Comparison of ENCODE assay signal across 8 cellular contexts in genomic region chr12:43758728-43759563, GRCh38. TPM values are rescaled to one million over a fixed set of nuclear protein-coding genes. Genes with fewer than 3 reads are reported as not detected.
DNase-seq lines count a peak whose midpoint lies in the region; ATAC-seq, FAIRE-seq and TF ChIP-seq lines count a peak whose summit lies in the region.

TSS of gene IRAK4 (plus strand) at chr12:43758951. CDS start at chr12:43768112, 9,161 bp downstream.
A gene with protein sequence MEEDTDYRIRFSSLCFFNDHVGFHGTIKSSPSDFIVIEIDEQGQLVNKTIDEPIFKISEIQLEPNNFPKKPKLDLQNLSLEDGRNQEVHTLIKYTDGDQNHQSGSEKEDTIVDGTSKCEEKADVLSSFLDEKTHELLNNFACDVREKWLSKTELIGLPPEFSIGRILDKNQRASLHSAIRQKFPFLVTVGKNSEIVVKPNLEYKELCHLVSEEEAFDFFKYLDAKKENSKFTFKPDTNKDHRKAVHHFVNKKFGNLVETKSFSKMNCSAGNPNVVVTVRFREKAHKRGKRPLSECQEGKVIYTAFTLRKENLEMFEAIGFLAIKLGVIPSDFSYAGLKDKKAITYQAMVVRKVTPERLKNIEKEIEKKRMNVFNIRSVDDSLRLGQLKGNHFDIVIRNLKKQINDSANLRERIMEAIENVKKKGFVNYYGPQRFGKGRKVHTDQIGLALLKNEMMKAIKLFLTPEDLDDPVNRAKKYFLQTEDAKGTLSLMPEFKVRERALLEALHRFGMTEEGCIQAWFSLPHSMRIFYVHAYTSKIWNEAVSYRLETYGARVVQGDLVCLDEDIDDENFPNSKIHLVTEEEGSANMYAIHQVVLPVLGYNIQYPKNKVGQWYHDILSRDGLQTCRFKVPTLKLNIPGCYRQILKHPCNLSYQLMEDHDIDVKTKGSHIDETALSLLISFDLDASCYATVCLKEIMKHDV (minus strand): TSS chr12:43758790. CDS start chr12:43755245, 3,545 bp downstream.

- peaks cover 14 to 15% of the 10 kb centered on the region in 2 donors for H3K4me1 ChIP-seq in kidney (ENCODE audit: control insufficient read depth in 1 of 2, insufficient read depth in 1 of 2, low read depth in 1 of 2, low read length in 2 of 2)

- H3K27ac ChIP-seq in kidney (ENCODE audit: low read depth in 2 of 2, low read length in 2 of 2) = peak within 1 kb of the TSS; percentile 82 to 88

- H3K36me3 ChIP-seq in kidney (ENCODE audit: control insufficient read depth in 1 of 2, insufficient read depth in 2 of 2, low read length in 2 of 2) = peaks cover 0 to 3% of the 10 kb centered on the region in 2 donors

- peaks cover 19% of the 10 kb centered on the region for H3K4me1 Mint-ChIP-seq in chondrocyte (ENCODE audit: low read depth)

- peak within 1 kb of the TSS; percentile 79 to 96 for H3K9ac ChIP-seq in kidney (ENCODE audit: low read length in 2 of 2)

- peak within 1 kb of the TSS; percentile 85 for H3K4me3 Mint-ChIP-seq in chondrocyte (ENCODE audit: unreplicated experiment)

- intact Hi-C loops in kidney (cut with DNase I) = no loop called here

- no peaks in the 10 kb centered on the region for H3K9me3 ChIP-seq in kidney (ENCODE audit: control insufficient read depth in 1 of 2, low read length in 2 of 2)

- ATAC-seq in HG03432 (IDR thresholded peaks at IDR 0.05; ENCODE audit: unreplicated experiment) = peak; percentile 97

- peak; percentile 80 for FAIRE-seq in kidney (lab: Jason Lieb, UNC)

- H3K27me3 Mint-ChIP-seq in chondrocyte (ENCODE audit: low read depth) = no peaks in the 10 kb centered on the region

- DNase-seq in Ammon's horn (ENCODE audit: low spot score) (peak; percentile 98), NCI-H510A treated with DMSO at 0.1 percent for 48 hours (lab: John Stamatoyannopoulos, UW) (peak; percentile 95), chondrocyte (ENCODE audit: low spot score) (peak; percentile 90), kidney (peak; percentile 97)
- peak; percentile 87 to 88 for DNase-seq in activated CD4-positive, alpha-beta T cell treated with anti-CD3 and anti-CD28 coated beads for 24 hours (ENCODE audit: low read depth in 2 of 2)
- peak; percentile 88 to 91 for DNase-seq in stimulated activated CD4-positive, alpha-beta T cell treated with anti-CD3 and anti-CD28 coated beads, Interleukin-15, amount 100 ng/mL, for 48 hours (ENCODE audit: low read depth in 2 of 2)

- TF ChIP-seq POLR2A in GM19099 (IDR thresholded peaks at IDR 0.05; ENCODE audit: extremely low read depth, insufficient read length, low read depth) = peak; percentile 92

- peak within 1 kb of the TSS; percentile 91 for H3K27ac Mint-ChIP-seq in chondrocyte (ENCODE audit: unreplicated experiment)

- peak within 1 kb of the TSS; percentile 90 to 95 for H3K4me3 ChIP-seq in kidney (ENCODE audit: low read length in 2 of 2)

- no peaks in the 10 kb centered on the region for H3K9me3 Mint-ChIP-seq in chondrocyte (ENCODE audit: low read depth)

- TF ChIP-seq CTCF in chondrocyte (IDR thresholded peaks at IDR 0.05) (peak; percentile 57), kidney (IDR thresholded peaks at IDR 0.05; ENCODE audit: borderline replicate concordance, extremely low read depth, insufficient read depth) (peak; percentile 38)

- peaks cover 5% of the 10 kb centered on the region for H3K36me3 Mint-ChIP-seq in chondrocyte (ENCODE audit: low read depth)

RNA-seq across cellular contexts. Expression of gene IRAK4, which starts in this region (rescaled TPM):
- total RNA-seq in chondrocyte = 6.5 to 7.5 TPM (median 7.3 TPM) in 3 replicates
- 29.7 TPM for total RNA-seq in kidney
- 10.1 TPM for polyA plus RNA-seq in kidney (ENCODE audit: insufficient read depth, low read depth, low replicate concordance)

RNA-seq across cellular contexts. Expression of the second gene that starts in this region (rescaled TPM):
- 6.9 to 14.1 TPM (median 7.7 TPM) in 3 replicates for total RNA-seq in chondrocyte
- total RNA-seq in kidney = 14.5 TPM
- 1.8 TPM for polyA plus RNA-seq in kidney (ENCODE audit: insufficient read depth, low read depth, low replicate concordance)

Comparison
In these comparisons a context has a peak if more than half of its experiments do, and no peak if none do; other contexts are left out.
1. Peak in every context shown above with its lines: DNase-seq, ATAC-seq, H3K4me3 ChIP-seq and H3K27ac ChIP-seq.